8 cellular contexts compared by ENCODE assay signal in genomic region chr11:34438529-34439507, GRCh38. TPM values are rescaled to one million over a fixed set of nuclear protein-coding genes. Genes with fewer than 3 reads are reported as not detected.
DNase-seq lines count a peak whose midpoint lies in the region; ATAC-seq and TF ChIP-seq lines count a peak whose summit lies in the region.

TSS of gene CAT (plus strand) at chr11:34438934. CDS start at chr11:34439014, 80 bp downstream.

- peak within 1 kb of the TSS; percentile 91 to 98 for H3K27ac ChIP-seq in left lung

- no peaks in the 10 kb centered on the region for H3K27me3 Mint-ChIP-seq in activated CD4-positive, alpha-beta T cell treated with anti-CD3 and anti-CD28 coated beads for 36 hours

- no peaks in the 10 kb centered on the region for H3K36me3 Mint-ChIP-seq in activated CD4-positive, alpha-beta T cell treated with anti-CD3 and anti-CD28 coated beads for 36 hours (ENCODE audit: low read depth)

- H3K4me3 Mint-ChIP-seq in activated CD4-positive, alpha-beta T cell treated with anti-CD3 and anti-CD28 coated beads for 36 hours: peak within 1 kb of the TSS; percentile 86

- H3K9me3 ChIP-seq in left lung: no peaks in the 10 kb centered on the region

- POLR2A ChIA-PET in activated CD4-positive, alpha-beta T cell treated with anti-CD3 and anti-CD28 coated beads for 36 hours (lab: Charles Lee): interaction anchor here (0.6 kb wide), 1 partner anchor 75 kb away, joined by 3 read pairs; no protein-coding TSS in a partner anchor

- H3K4me3 ChIP-seq in choroid plexus epithelial cell (ENCODE audit: low read depth, low read length) (peak within 1 kb of the TSS; percentile 82), left lung (peak within 1 kb of the TSS; percentile 67 to 72)

- no peaks in the 10 kb centered on the region for H3K9me3 Mint-ChIP-seq in activated CD4-positive, alpha-beta T cell treated with anti-CD3 and anti-CD28 coated beads for 36 hours (ENCODE audit: low read depth)

- peaks cover 22% of the 10 kb centered on the region for H3K4me1 Mint-ChIP-seq in activated CD4-positive, alpha-beta T cell treated with anti-CD3 and anti-CD28 coated beads for 36 hours

- intact Hi-C loops in activated CD4-positive, alpha-beta T cell treated with anti-CD3 and anti-CD28 coated beads for 36 hours (cut with DNase I, micrococcal nuclease): loop anchor here (1.0 to 10.0 kb wide), 16 partner anchors 29 to 1226 kb away; partner anchors contain the start of genes NAT10 (in 2 of the 2), ABTB2 (in 1 of the 2), APIP (in 1 of the 2) and CAPRIN1 (in 1 of the 2)
- intact Hi-C loops in left lung (cut with DNase I): no loop called here

- H3K27ac Mint-ChIP-seq in activated CD4-positive, alpha-beta T cell treated with anti-CD3 and anti-CD28 coated beads for 36 hours: peak within 1 kb of the TSS; percentile 93

- DNase-seq in Ammon's horn (ENCODE audit: low spot score) (peak; percentile 98), GM19238 (ENCODE audit: insufficient read length, low spot score) (peak; percentile 92), NCI-H524 (lab: John Stamatoyannopoulos, UW) (peak; percentile 95 to 96), choroid plexus epithelial cell (ENCODE audit: low read depth) (peak; percentile 99), left lung (peak; percentile 95 to 99)
- peak; percentile 99 for DNase-seq in activated CD4-positive, alpha-beta T cell treated with anti-CD3 and anti-CD28 coated beads for 36 hours
- peak; percentile 99 for DNase-seq in stimulated activated CD4-positive, alpha-beta T cell treated with anti-CD3 and anti-CD28 coated beads, Interleukin-4, amount 100 ng/mL, for 24 hours

- no peaks in the 10 kb centered on the region for H3K27me3 ChIP-seq in left lung

- TF ChIP-seq CTCF in choroid plexus epithelial cell (conservative IDR thresholded peaks at IDR 0.05; ENCODE audit: low read depth, low read length) (no peak), left lung (IDR thresholded peaks at IDR 0.05) (no peak)

- no peaks in the 10 kb centered on the region for H3K36me3 ChIP-seq in left lung

- peaks cover 5 to 58% of the 10 kb centered on the region in 2 donors for H3K4me1 ChIP-seq in left lung

- ATAC-seq in HG03442 (IDR thresholded peaks at IDR 0.05; ENCODE audit: unreplicated experiment) (peak; percentile 97), left lung (peak; percentile 95)
- ATAC-seq in activated CD4-positive, alpha-beta T cell treated with anti-CD3 and anti-CD28 coated beads for 36 hours: peak; percentile 99

- CTCF ChIA-PET in activated CD4-positive, alpha-beta T cell treated with anti-CD3 and anti-CD28 coated beads for 36 hours (lab: Charles Lee): interaction anchor here (1.0 kb wide), 1 partner anchor 9 kb away, joined by 3 read pairs; no protein-coding TSS in a partner anchor

RNA-seq across cellular contexts. Expression of gene CAT, which starts in this region (rescaled TPM):
- total RNA-seq in activated CD4-positive, alpha-beta T cell treated with anti-CD3 and anti-CD28 coated beads for 36 hours: 10 to 100 TPM; 25.1 to 25.5 TPM
- total RNA-seq in left lung: 100 to 1,000 TPM; 146 to 214 TPM

Comparison
In these comparisons a context has a peak if more than half of its experiments do, and no peak if none do; other contexts are left out.
1. Peak in every context shown above with its lines: DNase-seq, ATAC-seq, H3K4me3 ChIP-seq and H3K27ac ChIP-seq.
2. RNA of gene CAT (total RNA-seq): 146 to 214 TPM in left lung; 25.1 to 25.5 TPM in activated CD4-positive, alpha-beta T cell treated with anti-CD3 and anti-CD28 coated beads for 36 hours; every median in the first group is over 4 times any median in the second.
3. intact Hi-C loops: an anchor here in activated CD4-positive, alpha-beta T cell treated with anti-CD3 and anti-CD28 coated beads for 36 hours (1.0 to 10.0 kb wide); none called in left lung.